8 cellular contexts compared by ENCODE assay signal in the genomic region with DNA sequence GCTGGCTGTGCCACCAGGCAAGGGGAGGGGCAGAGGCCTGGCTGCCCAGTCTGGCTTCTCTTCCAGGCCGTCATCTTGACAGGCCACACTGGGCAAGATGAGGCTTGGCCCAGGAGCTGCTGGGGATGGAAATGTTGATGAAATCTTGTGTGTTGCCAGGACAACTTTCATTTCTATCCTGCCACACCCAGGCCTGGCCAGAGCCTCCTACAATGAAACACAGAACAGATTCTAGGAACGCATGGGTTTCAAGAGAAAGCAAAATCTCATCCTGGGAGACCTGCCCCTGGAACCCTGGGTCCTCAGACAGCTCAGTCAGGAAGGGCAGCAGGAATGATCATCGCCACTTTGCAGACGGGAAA. TPM values are rescaled to one million over a fixed set of nuclear protein-coding genes. Genes with fewer than 3 reads are reported as not detected.
A peak's percentile ranks its signal among the peaks of the same experiment; 100 is the strongest.
DNase-seq lines count a peak whose midpoint lies in the region; ATAC-seq and TF ChIP-seq lines count a peak whose summit lies in the region.

No MANE protein-coding gene starts in this region.

- peak; percentile 84 for DNase-seq in GM03348 (ENCODE audit: low spot score)
- DNase-seq in T-cell: no peak
- peak; percentile 97 for DNase-seq in fibroblast of gingiva (ENCODE audit: low read depth)
- no peak for DNase-seq in omental fat pad (ENCODE audit: low spot score)
- DNase-seq in EL: no peak
- no peak for DNase-seq in SKM-1 (lab: John Stamatoyannopoulos, UW; ENCODE audit: unreplicated experiment)

- CTCF ChIA-PET in T-cell (lab: Charles Lee): no interaction called here

- TF ChIP-seq CTCF in omental fat pad (IDR thresholded peaks at IDR 0.05): no peak

- H3K4me1 Mint-ChIP-seq in T-cell: peaks cover 19 to 24% (median 23%) of the 10 kb centered on the region in 3 donors

- H3K27ac Mint-ChIP-seq in T-cell: peak overlapping the region; percentile 59 to 68

- H3K4me3 Mint-ChIP-seq in T-cell: peak overlapping the region in 1 of 3 donors; percentile 82

- no peaks in the 10 kb centered on the region for H3K9me3 Mint-ChIP-seq in T-cell

- ATAC-seq in T-cell (replicated peaks in 1 of 4): no peak
- ATAC-seq in omental fat pad (ENCODE audit: low FRiP score): peak; percentile 74
- ATAC-seq in HG02642 (IDR thresholded peaks at IDR 0.05; ENCODE audit: poor library complexity, unreplicated experiment): no peak
- no peak for ATAC-seq in GM18502 (IDR thresholded peaks at IDR 0.05; ENCODE audit: poor library complexity, unreplicated experiment)

- no peaks in the 10 kb centered on the region for H3K36me3 Mint-ChIP-seq in T-cell

- H3K27me3 Mint-ChIP-seq in T-cell: no peaks in the 10 kb centered on the region

- POLR2A ChIA-PET in T-cell (lab: Charles Lee): interaction anchor here in 1 of 2 donors (0.6 kb wide), 1 partner anchor 20 kb away, joined by 3 read pairs; no protein-coding TSS in a partner anchor

RNA-seq across cellular contexts. Expression of a gene that starts 9.3 kb away (rescaled TPM):
- total RNA-seq in T-cell (1 to 10 TPM; 2.0 to 5.8 (median 3.3) TPM), omental fat pad (1 to 10 TPM; 1.4 to 9.3 (median 3.9) TPM)

RNA-seq across cellular contexts. Expression of a gene that starts 22.7 kb away (rescaled TPM):
- total RNA-seq in T-cell (10 to 100 TPM; 32.3 to 55.9 (median 34.5) TPM), omental fat pad (10 to 100 TPM; 21.9 to 31.0 (median 24.3) TPM)

RNA-seq across cellular contexts. Expression of a gene that starts 35.5 kb away (rescaled TPM):
- total RNA-seq in T-cell (10 to 100 TPM; 28.4 to 48.5 (median 38.9) TPM), omental fat pad (10 to 100 TPM in 2 of 4 donors, 1 to 10 TPM in 2; 6.4 to 23.2 (median 8.5) TPM)

RNA-seq across cellular contexts. Expression of a gene that starts 38.6 kb away (rescaled TPM):
- total RNA-seq in T-cell (1 to 10 TPM; 3.1 to 9.9 (median 4.8) TPM), omental fat pad (10 to 100 TPM; 35.4 to 68.4 (median 44.2) TPM)

RNA-seq across cellular contexts. Expression of a gene that starts 50.7 kb away (rescaled TPM):
- total RNA-seq in T-cell: 100 to 1,000 TPM; 362 to 473 (median 457) TPM
- 10 to 100 TPM; 19.7 to 56.4 (median 38.8) TPM for total RNA-seq in omental fat pad

Comparison
In these comparisons a context has a peak if more than half of its experiments do, and no peak if none do; other contexts are left out.
1. DNase-seq: peak in GM03348 (single experiment) and fibroblast of gingiva (single experiment); none in T-cell (0 of 34), omental fat pad (single experiment), EL (single experiment) and SKM-1 (single experiment).